ENCODE assay signal across 1 cellular context in genomic region chr7:129240119-129240815, GRCh38.
TF ChIP-seq lines count a peak whose summit lies in the region.

No MANE protein-coding gene starts in this region.

TF ChIP-seq in GM23338, 12 proteins besides CTCF, POLR2A, EP300 and RAD21 (continued from another document):
- TF ChIP-seq ETS1 (IDR thresholded peaks at IDR 0.05) (no peak), REST (IDR thresholded peaks at IDR 0.05; ENCODE audit: unreplicated experiment) (no peak), CREB1 (CRISPR knock-in tag; IDR thresholded peaks at IDR 0.05; ENCODE audit: low read depth) (no peak), ZNF462 (CRISPR knock-in tag; IDR thresholded peaks at IDR 0.05) (no peak), NANOG (IDR thresholded peaks at IDR 0.05; ENCODE audit: borderline replicate concordance) (no peak), EZH2phosphoT487 (IDR thresholded peaks at IDR 0.05; ENCODE audit: unreplicated experiment) (no peak), EZH2 (IDR thresholded peaks at IDR 0.05; ENCODE audit: low read depth, unreplicated experiment) (no peak), JUNB (IDR thresholded peaks at IDR 0.05; ENCODE audit: unreplicated experiment) (no peak), POLR2AphosphoS5 (IDR thresholded peaks at IDR 0.05; ENCODE audit: low read depth) (no peak)
